In genomic region chr10:112778579-112778978, GRCh38 we compare ENCODE assay signal across 1 cellular context.
TF ChIP-seq lines count a peak whose summit lies in the region.

No MANE protein-coding gene starts in this region.

TF ChIP-seq in endothelial cell of umbilical vein, 7 proteins besides CTCF, POLR2A, EP300 and RAD21 (continued from another document):
- TF ChIP-seq EZH2 (IDR thresholded peaks at IDR 0.05; ENCODE audit: borderline replicate concordance, low read depth, low read length, severe bottlenecking) (no peak), GATA2 (IDR thresholded peaks at IDR 0.05; ENCODE audit: insufficient read depth, insufficient read length, low read depth, low read length) (peak; percentile 86)
